ENCODE assay signal across 8 cellular contexts in genomic region chr19:40285353-40286234, GRCh38. TPM values are rescaled to one million over a fixed set of nuclear protein-coding genes. Genes with fewer than 3 reads are reported as not detected.
A peak's percentile ranks its signal among the peaks of the same experiment; 100 is the strongest.
DNase-seq lines count a peak whose midpoint lies in the region; ATAC-seq, FAIRE-seq and TF ChIP-seq lines count a peak whose summit lies in the region.

No MANE protein-coding gene starts in this region.

- peak overlapping the region; percentile 74 for H3K4me3 Mint-ChIP-seq in chondrocyte (ENCODE audit: unreplicated experiment)

- H3K9me3 ChIP-seq in kidney (ENCODE audit: control insufficient read depth in 1 of 2, low read length in 2 of 2) = no peaks in the 10 kb centered on the region

- peak; percentile 55 for FAIRE-seq in kidney (lab: Jason Lieb, UNC)

- peak; percentile 79 for ATAC-seq in HG03378 (IDR thresholded peaks at IDR 0.05; ENCODE audit: unreplicated experiment)

- H3K27ac ChIP-seq in kidney (ENCODE audit: low read depth in 2 of 2, low read length in 2 of 2) = peak overlapping the region; percentile 97 to 98

- TF ChIP-seq CTCF in chondrocyte (IDR thresholded peaks at IDR 0.05) = no peak
- TF ChIP-seq CTCF in kidney (IDR thresholded peaks at IDR 0.05; ENCODE audit: borderline replicate concordance, extremely low read depth, insufficient read depth) = no peak

- H3K4me1 ChIP-seq in kidney (ENCODE audit: control insufficient read depth in 1 of 2, insufficient read depth in 1 of 2, low read depth in 1 of 2, low read length in 2 of 2) = peaks cover 29 to 33% of the 10 kb centered on the region in 2 donors

- no peaks in the 10 kb centered on the region for H3K27me3 Mint-ChIP-seq in chondrocyte (ENCODE audit: low read depth)

- no peaks in the 10 kb centered on the region for H3K36me3 Mint-ChIP-seq in chondrocyte (ENCODE audit: low read depth)

- peaks cover 28% of the 10 kb centered on the region for H3K4me1 Mint-ChIP-seq in chondrocyte (ENCODE audit: low read depth)

- H3K9ac ChIP-seq in kidney (ENCODE audit: low read length in 2 of 2) = peak overlapping the region; percentile 78 to 83

- no peaks in the 10 kb centered on the region for H3K36me3 ChIP-seq in kidney (ENCODE audit: control insufficient read depth in 1 of 2, insufficient read depth in 2 of 2, low read length in 2 of 2)

- DNase-seq in Ammon's horn (ENCODE audit: low spot score) = peak; percentile 100
- peak; percentile 99 for DNase-seq in NCI-H446 treated with DMSO at 0.1 percent for 48 hours (lab: John Stamatoyannopoulos, UW)
- DNase-seq in activated CD4-positive, CD25-positive, alpha-beta regulatory T cell treated with anti-CD3 and anti-CD28 coated beads, Interleukin-2, amount 50 U/mL, for 72 hours = peak; percentile 96
- peak; percentile 100 for DNase-seq in chondrocyte (ENCODE audit: low spot score)
- DNase-seq in kidney = peak; percentile 100
- DNase-seq in stimulated activated CD4-positive, alpha-beta T cell treated with anti-CD3 and anti-CD28 coated beads, Interleukin-15, amount 100 ng/mL, for 1 hour (ENCODE audit: low read depth in 1 of 2, low spot score in 1 of 2) = peak; percentile 92 to 96

- peak overlapping the region; percentile 70 to 94 for H3K4me3 ChIP-seq in kidney (ENCODE audit: low read length in 2 of 2)

- TF ChIP-seq POLR2A in GM19099 (IDR thresholded peaks at IDR 0.05; ENCODE audit: extremely low read depth, insufficient read length, low read depth) = peak; percentile 79

- intact Hi-C loops in kidney (cut with DNase I) = no loop called here

- H3K27ac Mint-ChIP-seq in chondrocyte (ENCODE audit: unreplicated experiment) = peak overlapping the region; percentile 99

- no peaks in the 10 kb centered on the region for H3K9me3 Mint-ChIP-seq in chondrocyte (ENCODE audit: low read depth)

RNA-seq across cellular contexts. Expression of gene AKT2, which starts 0.4 kb away (rescaled TPM):
- total RNA-seq in chondrocyte (99.9 to 136 TPM (median 100 TPM) in 3 replicates), kidney (154 TPM)
- 75.0 TPM for polyA plus RNA-seq in kidney (ENCODE audit: insufficient read depth, low read depth, low replicate concordance)

RNA-seq across cellular contexts. Expression of gene CCNP, which starts 59.1 kb away (rescaled TPM):
- total RNA-seq in chondrocyte = 0.52 to 0.73 TPM (median 0.59 TPM) in 3 replicates
- 1.2 TPM for total RNA-seq in kidney
- 2.1 TPM for polyA plus RNA-seq in kidney (ENCODE audit: insufficient read depth, low read depth, low replicate concordance)

Comparison
In these comparisons a context has a peak if more than half of its experiments do, and no peak if none do; other contexts are left out.
1. Peak in every context shown above with its lines: DNase-seq, ATAC-seq, H3K4me3 ChIP-seq and H3K27ac ChIP-seq.